16 cellular contexts compared by ENCODE assay signal in genomic region chr10:97000487-97001182, GRCh38.
DNase-seq lines count a peak whose midpoint lies in the region; ATAC-seq and TF ChIP-seq lines count a peak whose summit lies in the region.
"Had no signal": no experiment of that assay in that cellular context is flagged by ENCODE, and none has a peak within 500 bp of the region (broad histone marks: within the 10 kb centered on the region; RNA-seq: fewer than 3 reads in every experiment).

No MANE protein-coding gene starts in this region.

- no peaks in the 10 kb centered on the region for H3K36me3 Mint-ChIP-seq in endothelial cell (ENCODE audit: low read depth, unreplicated experiment)
- H3K36me3 Mint-ChIP-seq: CD4-positive, alpha-beta memory T cell had no signal

- H3K27me3 Mint-ChIP-seq in endothelial cell (ENCODE audit: unreplicated experiment) = peaks cover 8% of the 10 kb centered on the region

- intact Hi-C loops in posterior vena cava (cut with DNase I) = no loop called here

- peak; percentile 52 for DNase-seq in DMS53 (lab: John Stamatoyannopoulos, UW)
- no peak for DNase-seq in DMS53 treated with DMSO at 0.1 percent for 48 hours (lab: John Stamatoyannopoulos, UW; ENCODE audit: unreplicated experiment)
- DNase-seq in NCI-H2029 (lab: John Stamatoyannopoulos, UW) = peak; percentile 52
- peak; percentile 51 for DNase-seq in endothelial cell (ENCODE audit: low spot score)
- DNase-seq in posterior vena cava (ENCODE audit: low spot score) = peak; percentile 73
- no peak for DNase-seq in NK-92 (lab: John Stamatoyannopoulos, UW; ENCODE audit: unreplicated experiment)
- no peak for DNase-seq in CD1c-positive myeloid dendritic cell (ENCODE audit: extremely low spot score)
- DNase-seq: 8988T; activated naive CD4-positive, alpha-beta T cell; body of pancreas; CD4-positive, alpha-beta memory T cell; NCI-H345; T-cell had no signal

- H3K9me3 Mint-ChIP-seq in endothelial cell (ENCODE audit: unreplicated experiment) = no peaks in the 10 kb centered on the region

- no peak overlapping the region for H3K27ac Mint-ChIP-seq in endothelial cell (ENCODE audit: unreplicated experiment)
- H3K27ac Mint-ChIP-seq: CD4-positive, alpha-beta memory T cell; naive thymus-derived CD4-positive, alpha-beta T cell; T-cell had no signal

- peaks cover 19% of the 10 kb centered on the region for H3K4me1 Mint-ChIP-seq in endothelial cell (ENCODE audit: unreplicated experiment)
- H3K4me1 Mint-ChIP-seq: CD4-positive, alpha-beta memory T cell; naive thymus-derived CD4-positive, alpha-beta T cell; T-cell had no signal

- TF ChIP-seq CTCF in endothelial cell (IDR thresholded peaks at IDR 0.05; ENCODE audit: unreplicated experiment) = no peak

- H3K4me3 Mint-ChIP-seq in endothelial cell (ENCODE audit: unreplicated experiment) = no peak overlapping the region
- H3K4me3 Mint-ChIP-seq: CD4-positive, alpha-beta memory T cell; naive thymus-derived CD4-positive, alpha-beta T cell; T-cell had no signal

- ATAC-seq in GM18858 (IDR thresholded peaks at IDR 0.05; ENCODE audit: unreplicated experiment) = no peak
- ATAC-seq: naive thymus-derived CD4-positive, alpha-beta T cell; Panc1; T-cell had no signal

Comparison
In these comparisons a context has a peak if more than half of its experiments do, and no peak if none do; other contexts are left out.
1. DNase-seq: peak in DMS53 (single experiment), NCI-H2029 (single experiment), endothelial cell (single experiment) and posterior vena cava (single experiment); none in DMS53 treated with DMSO at 0.1 percent for 48 hours (single experiment), NK-92 (single experiment) and CD1c-positive myeloid dendritic cell (single experiment).